8 cellular contexts compared by ENCODE assay signal in the genomic region with DNA sequence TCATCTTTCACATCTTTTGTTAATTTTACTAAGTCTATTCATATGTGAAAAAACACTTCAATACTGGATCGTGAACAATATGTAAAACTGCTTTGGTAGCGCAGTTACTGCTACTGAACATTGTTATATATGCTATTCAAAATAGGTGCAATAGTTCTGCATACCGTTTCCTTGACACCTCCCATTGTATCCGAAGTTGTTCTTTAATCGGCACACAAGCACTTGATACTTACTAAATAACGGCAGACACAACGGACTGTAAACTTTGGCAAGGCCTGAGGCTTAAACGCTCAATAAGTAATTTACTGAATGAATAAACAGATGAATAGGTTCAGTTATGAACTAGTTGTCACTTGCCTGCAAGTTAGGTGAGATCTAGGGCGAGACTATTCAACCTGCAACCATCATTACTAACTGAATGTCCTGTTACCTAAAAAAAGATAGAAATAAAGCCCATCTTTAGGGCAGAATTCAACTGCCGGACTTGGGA. TPM values are rescaled to one million over a fixed set of nuclear protein-coding genes. Genes with fewer than 3 reads are reported as not detected.
A peak's percentile ranks its signal among the peaks of the same experiment; 100 is the strongest.
DNase-seq lines count a peak whose midpoint lies in the region; ATAC-seq and TF ChIP-seq lines count a peak whose summit lies in the region.

No MANE protein-coding gene starts in this region.

- peak overlapping the region; percentile 65 for H3K4me3 ChIP-seq in cardiac muscle cell
- no peak overlapping the region for H3K4me3 ChIP-seq in KMS-11 (IDR thresholded peaks at IDR 0.05; ENCODE audit: insufficient read depth, low read depth, low read length)

- no peaks in the 10 kb centered on the region for H3K9me3 Mint-ChIP-seq in natural killer cell treated with Interleukin-12 subunit alpha and Interleukin-12 subunit beta and Interleukin-15 and Interleukin-18, amount 100 ng/mL, for 72 hours

- H3K27ac ChIP-seq in cardiac muscle cell (peak overlapping the region; percentile 95), KMS-11 (peak overlapping the region; percentile 87)

- TF ChIP-seq CTCF in cardiac muscle cell (IDR thresholded peaks at IDR 0.05; ENCODE audit: low read depth, low read length) (no peak), KMS-11 (conservative IDR thresholded peaks at IDR 0.05; ENCODE audit: low read depth, low read length) (no peak)

- no peak for ATAC-seq in Right ventricle myocardium superior (ENCODE audit: poor library complexity)
- ATAC-seq in natural killer cell treated with Interleukin-12 subunit alpha and Interleukin-12 subunit beta and Interleukin-15 and Interleukin-18, amount 100 ng/mL, for 72 hours: peak in 1 of 2 donors; percentile 1
- ATAC-seq in GM21737 (IDR thresholded peaks at IDR 0.05; ENCODE audit: unreplicated experiment): no peak

- peaks cover 36% of the 10 kb centered on the region for H3K36me3 Mint-ChIP-seq in natural killer cell treated with Interleukin-12 subunit alpha and Interleukin-12 subunit beta and Interleukin-15 and Interleukin-18, amount 100 ng/mL, for 72 hours

- peaks cover 8% of the 10 kb centered on the region for H3K4me1 ChIP-seq in cardiac muscle cell (ENCODE audit: low read depth)
- H3K4me1 ChIP-seq in KMS-11 (ENCODE audit: low read depth, poor library complexity, severe bottlenecking): peaks cover 44% of the 10 kb centered on the region

- peaks cover 85% of the 10 kb centered on the region for H3K79me2 ChIP-seq in KMS-11 (ENCODE audit: insufficient read depth, low read depth)

- H3K4me2 ChIP-seq in KMS-11: peak overlapping the region; percentile 73

- no peaks in the 10 kb centered on the region for H3K9me3 ChIP-seq in cardiac muscle cell (ENCODE audit: low read depth)

- H3K4me3 Mint-ChIP-seq in natural killer cell treated with Interleukin-12 subunit alpha and Interleukin-12 subunit beta and Interleukin-15 and Interleukin-18, amount 100 ng/mL, for 72 hours: peak overlapping the region; percentile 92

- peak overlapping the region; percentile 96 for H3K9ac ChIP-seq in KMS-11

- H3K27me3 Mint-ChIP-seq in natural killer cell treated with Interleukin-12 subunit alpha and Interleukin-12 subunit beta and Interleukin-15 and Interleukin-18, amount 100 ng/mL, for 72 hours: no peaks in the 10 kb centered on the region

- H3K36me3 ChIP-seq in cardiac muscle cell: peaks cover 9% of the 10 kb centered on the region
- H3K36me3 ChIP-seq in KMS-11 (ENCODE audit: insufficient read depth): no peaks in the 10 kb centered on the region; the same call in 1 of the 2 replicates

- H3K4me1 Mint-ChIP-seq in natural killer cell treated with Interleukin-12 subunit alpha and Interleukin-12 subunit beta and Interleukin-15 and Interleukin-18, amount 100 ng/mL, for 72 hours (ENCODE audit: low read depth in 2 of 2): peaks cover 12 to 50% of the 10 kb centered on the region in 2 donors

- peak overlapping the region; percentile 67 for H2AFZ ChIP-seq in KMS-11 (ENCODE audit: low read depth)

- intact Hi-C loops in Right ventricle myocardium superior (cut with DNase I): no loop called here

- H4K20me1 ChIP-seq in KMS-11 (ENCODE audit: insufficient read depth): peaks cover 4% of the 10 kb centered on the region

- peak overlapping the region; percentile 87 to 96 for H3K27ac Mint-ChIP-seq in natural killer cell treated with Interleukin-12 subunit alpha and Interleukin-12 subunit beta and Interleukin-15 and Interleukin-18, amount 100 ng/mL, for 72 hours

- no peak for DNase-seq in cardiac muscle cell (ENCODE audit: low read depth in 1 of 2, low spot score in 1 of 2)
- DNase-seq in Right ventricle myocardium superior: no peak
- DNase-seq in dedifferentiated amniotic fluid mesenchymal stem cell (ENCODE audit: extremely low spot score): peak; percentile 14
- DNase-seq in natural killer cell treated with Interleukin-12 subunit alpha and Interleukin-12 subunit beta and Interleukin-15 and Interleukin-18, amount 100 ng/mL, for 72 hours (ENCODE audit: low spot score): no peak
- DNase-seq in activated CD8-positive, alpha-beta memory T cell treated with anti-CD3 and anti-CD28 coated beads, Interleukin-2, amount 50 U/mL, for 48 hours: no peak
- DNase-seq in pons (ENCODE audit: low spot score): no peak

- H3K27me3 ChIP-seq in cardiac muscle cell: no peaks in the 10 kb centered on the region
- H3K27me3 ChIP-seq in KMS-11 (ENCODE audit: insufficient read depth, low read depth): no peaks in the 10 kb centered on the region

RNA-seq across cellular contexts. Expression of a gene that starts 0.6 kb away (rescaled TPM):
- 17.4 and 20.1 TPM in 2 replicates for total RNA-seq in cardiac muscle cell
- 26.9 and 36.5 TPM in 2 replicates for polyA plus RNA-seq in cardiac muscle cell
- total RNA-seq in Right ventricle myocardium superior: 12.1 TPM
- 10 to 100 TPM; 33.9 to 37.4 TPM for total RNA-seq in natural killer cell treated with Interleukin-12 subunit alpha and Interleukin-12 subunit beta and Interleukin-15 and Interleukin-18, amount 100 ng/mL, for 72 hours

RNA-seq across cellular contexts. Expression of a gene that starts 0.7 kb away (rescaled TPM):
- 45.5 and 51.0 TPM in 2 replicates for total RNA-seq in cardiac muscle cell
- 24.1 and 41.6 TPM in 2 replicates for polyA plus RNA-seq in cardiac muscle cell
- total RNA-seq in Right ventricle myocardium superior: 32.5 TPM
- 100 to 1,000 TPM in 1 of 2 donors, 10 to 100 TPM in 1; 89.7 to 119 TPM for total RNA-seq in natural killer cell treated with Interleukin-12 subunit alpha and Interleukin-12 subunit beta and Interleukin-15 and Interleukin-18, amount 100 ng/mL, for 72 hours
